In the genomic region with DNA sequence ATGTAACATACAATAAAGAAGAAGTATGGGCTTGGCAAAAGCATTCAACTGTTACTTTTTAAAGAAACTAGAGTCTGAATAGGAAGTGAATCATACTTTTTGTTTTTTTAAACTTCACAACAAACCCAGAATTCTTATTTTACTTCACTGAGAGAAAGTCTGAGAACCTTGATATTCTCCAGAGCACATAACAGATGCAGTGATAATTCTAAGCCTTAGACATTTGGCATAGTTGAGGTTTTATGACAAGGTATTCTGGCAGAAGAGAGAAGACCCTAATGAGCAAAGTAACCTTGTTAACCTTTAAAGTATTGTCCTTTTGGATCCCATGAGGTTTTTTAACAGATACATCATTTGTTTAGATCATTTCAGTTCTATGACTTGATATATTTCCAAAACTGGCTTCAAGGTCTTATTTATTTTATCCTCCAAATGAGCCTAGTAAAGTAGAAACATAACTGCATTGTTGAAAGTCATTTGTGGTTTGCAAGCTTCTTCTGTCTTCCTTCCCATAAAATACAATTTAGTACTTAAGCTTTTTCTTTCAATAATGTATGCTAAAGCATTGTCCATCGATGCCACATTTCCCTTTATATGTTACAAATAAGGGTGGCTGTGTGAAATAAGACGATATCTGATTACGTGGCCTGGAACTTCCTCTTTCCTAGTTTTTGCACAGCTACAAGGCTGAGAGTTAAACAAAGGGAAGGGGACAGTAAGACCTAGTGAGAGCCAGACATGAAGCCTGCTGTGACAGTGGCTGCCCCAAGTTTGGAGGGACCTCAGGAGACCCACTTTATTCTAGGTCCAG, we compare ENCODE assay signal across 11 cellular contexts.
A peak's percentile ranks its signal among the peaks of the same experiment; 100 is the strongest.
DNase-seq lines count a peak whose midpoint lies in the region; ATAC-seq and TF ChIP-seq lines count a peak whose summit lies in the region.
"Had no signal": no experiment of that assay in that cellular context is flagged by ENCODE, and none has a peak within 500 bp of the region (broad histone marks: within the 10 kb centered on the region; RNA-seq: fewer than 3 reads in every experiment).

No MANE protein-coding gene starts in this region.

- DNase-seq in heart right ventricle (no peak), cardiac septum (ENCODE audit: low spot score) (no peak), glomerular visceral epithelial cell (ENCODE audit: extremely low spot score) (peak; percentile 25), vagina (ENCODE audit: extremely low spot score in 2 of 2) (no peak), NCI-H345 (lab: John Stamatoyannopoulos, UW) (no peak)
- no peak for DNase-seq in stimulated activated CD4-positive, alpha-beta T cell treated with anti-CD3 and anti-CD28 coated beads, Interleukin-2, amount 100 ng/mL, for 48 hours
- DNase-seq: activated naive CD8-positive, alpha-beta T cell treated with anti-CD3 and anti-CD28 coated beads, Interleukin-2, amount 50 U/mL, for 24 hours; posterior cingulate gyrus had no signal

- WGBS in heart right ventricle, 2 donors, result 43 to 62% methylated on average over 3 of the region's 3 CpGs

- intact Hi-C loops in heart right ventricle (cut with DNase I), result no loop called here
- intact Hi-C loops in cardiac septum (cut with DNase I), result no loop called here
- intact Hi-C loops in vagina (cut with DNase I), result no loop called here

- H3K4me1 ChIP-seq in heart right ventricle (peaks cover 0 to 32% (median 6%) of the 10 kb centered on the region in 9 donors), vagina (peaks cover 7% of the 10 kb centered on the region)

- H3K27ac ChIP-seq in heart right ventricle (peak overlapping the region in 6 of 10 donors; percentile 16 to 74 (median 44)), vagina (peak overlapping the region; percentile 16)

- H3K4me3 ChIP-seq in heart right ventricle (no peak overlapping the region), vagina (no peak overlapping the region)

- H3K27me3 ChIP-seq in heart right ventricle (no peaks in the 10 kb centered on the region), vagina (no peaks in the 10 kb centered on the region)

- TF ChIP-seq POLR2A in vagina (IDR thresholded peaks at IDR 0.05), result no peak

- TF ChIP-seq CTCF in heart right ventricle (IDR thresholded peaks at IDR 0.05) (no peak), vagina (IDR thresholded peaks at IDR 0.05) (no peak)

- H3K36me3 ChIP-seq in heart right ventricle, result no peaks in the 10 kb centered on the region
- no peaks in the 10 kb centered on the region for H3K36me3 ChIP-seq in vagina

- H3K9me3 ChIP-seq in heart right ventricle (peaks cover 0 to 16% (median 0%) of the 10 kb centered on the region in 11 donors), vagina (no peaks in the 10 kb centered on the region)

- ATAC-seq in heart right ventricle, result peak in 5 of 8 donors; percentile 22 to 77 (median 42)
- peak; percentile 85 for ATAC-seq in SK-N-SH treated with all-trans-retinoic acid at 6 μM for 48 hours
- no peak for ATAC-seq in GM18520 (IDR thresholded peaks at IDR 0.05; ENCODE audit: unreplicated experiment)
- ATAC-seq: activated naive CD8-positive, alpha-beta T cell treated with anti-CD3 and anti-CD28 coated beads, Interleukin-2, amount 50 U/mL, for 24 hours; stimulated activated effector memory CD8-positive, alpha-beta T cell treated with anti-CD3 and anti-CD28 coated beads, Interleukin-12 subunit alpha, Interleukin-12 subunit beta, amount 100 ng/mL, for 72 hours had no signal

TF ChIP-seq in SK-N-SH treated with all-trans-retinoic acid at 6 μM for 48 hours, 23 proteins besides CTCF, POLR2A, EP300 and RAD21:
- TF ChIP-seq ISL1 (CRISPR knock-in tag; IDR thresholded peaks at IDR 0.05) (peak; percentile 98), PPARA (CRISPR knock-in tag; IDR thresholded peaks at IDR 0.05; ENCODE audit: borderline replicate concordance) (no peak), PATZ1 (CRISPR knock-in tag; IDR thresholded peaks at IDR 0.05; ENCODE audit: borderline replicate concordance) (peak; percentile 90), RARB (CRISPR knock-in tag; IDR thresholded peaks at IDR 0.05) (0 out of 2 replicates have a peak, but pooled peaks have one; percentile 81), CSRNP3 (CRISPR knock-in tag; IDR thresholded peaks at IDR 0.05) (no peak; the same call in 1 of the 2 replicates), CREB5 (CRISPR knock-in tag; IDR thresholded peaks at IDR 0.05; ENCODE audit: low read depth) (peak; percentile 81; the same call in 1 of the 2 replicates), ZC3H10 (CRISPR knock-in tag; IDR thresholded peaks at IDR 0.05) (peak; percentile 95), TOX (CRISPR knock-in tag; IDR thresholded peaks at IDR 0.05; ENCODE audit: borderline replicate concordance) (peak; percentile 96), SNAI2 (CRISPR knock-in tag; IDR thresholded peaks at IDR 0.05) (no peak)
- TF ChIP-seq, protein P1, sequence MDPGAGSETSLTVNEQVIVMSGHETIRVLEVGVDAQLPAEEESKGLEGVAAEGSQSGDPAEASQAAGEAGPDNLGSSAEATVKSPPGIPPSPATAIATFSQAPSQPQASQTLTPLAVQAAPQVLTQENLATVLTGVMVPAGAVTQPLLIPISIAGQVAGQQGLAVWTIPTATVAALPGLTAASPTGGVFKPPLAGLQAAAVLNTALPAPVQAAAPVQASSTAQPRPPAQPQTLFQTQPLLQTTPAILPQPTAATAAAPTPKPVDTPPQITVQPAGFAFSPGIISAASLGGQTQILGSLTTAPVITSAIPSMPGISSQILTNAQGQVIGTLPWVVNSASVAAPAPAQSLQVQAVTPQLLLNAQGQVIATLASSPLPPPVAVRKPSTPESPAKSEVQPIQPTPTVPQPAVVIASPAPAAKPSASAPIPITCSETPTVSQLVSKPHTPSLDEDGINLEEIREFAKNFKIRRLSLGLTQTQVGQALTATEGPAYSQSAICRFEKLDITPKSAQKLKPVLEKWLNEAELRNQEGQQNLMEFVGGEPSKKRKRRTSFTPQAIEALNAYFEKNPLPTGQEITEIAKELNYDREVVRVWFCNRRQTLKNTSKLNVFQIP (CRISPR knock-in tag; IDR thresholded peaks at IDR 0.05; ENCODE audit: borderline replicate concordance, low read depth), result peak; percentile 98
